ENCODE assay signal across 20 cellular contexts in the genomic region with DNA sequence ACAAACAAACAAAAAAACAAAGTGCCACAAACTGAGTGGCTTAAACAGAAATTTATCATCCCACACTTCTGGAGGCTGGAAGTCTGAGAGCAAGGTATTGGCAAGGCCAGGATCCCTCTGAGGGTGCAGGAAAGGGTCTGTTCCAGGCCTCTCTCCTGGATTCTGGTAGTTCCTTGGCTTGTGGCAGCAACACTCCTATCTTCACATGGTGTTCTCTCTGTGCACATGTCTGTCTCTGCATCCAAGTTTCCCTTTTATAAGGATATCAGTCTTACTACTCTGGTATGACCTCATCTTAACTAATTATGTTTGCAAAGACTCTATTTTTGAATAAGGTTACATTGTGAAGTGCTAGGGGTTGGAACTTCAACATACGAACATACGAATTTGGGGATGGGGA. TPM values are rescaled to one million over a fixed set of nuclear protein-coding genes. Genes with fewer than 3 reads are reported as not detected.
"Had no signal": no experiment of that assay in that cellular context is flagged by ENCODE, and none has a peak within 500 bp of the region (broad histone marks: within the 10 kb centered on the region; RNA-seq: fewer than 3 reads in every experiment).

No MANE protein-coding gene starts in this region.

- FAIRE-seq: endothelial cell of umbilical vein, small intestine had no signal

- H3K36me3 ChIP-seq: colonic mucosa, heart left ventricle, neutrophil, tibial artery, upper lobe of left lung, uterus had no signal

- H3K27ac ChIP-seq: colonic mucosa, heart left ventricle, neutrophil, tibial artery, upper lobe of left lung, uterus had no signal

- ATAC-seq: heart left ventricle; left colon; mucosa of descending colon; naive thymus-derived CD8-positive, alpha-beta T cell had no signal

- H3K4me1 ChIP-seq: colonic mucosa, tibial artery, uterus had no signal

- H3K4me3 ChIP-seq: colonic mucosa, heart left ventricle, mucosa of descending colon, tibial artery, upper lobe of left lung, uterus had no signal

- H3K9me3 ChIP-seq: colonic mucosa, neutrophil, uterus had no signal

- H3K27ac Mint-ChIP-seq: endodermal cell; naive thymus-derived CD8-positive, alpha-beta T cell; stimulated activated naive CD8-positive, alpha-beta T cell treated with anti-CD3 and anti-CD28 coated beads, Interleukin-15, Interleukin-2, amounts not matched to agents 100 ng/mL and 50 ng/mL, for 24 hours had no signal

- H3K27me3 ChIP-seq: colonic mucosa, uterus had no signal

- DNase-seq: colonic mucosa; dermis blood vessel endothelial cell; endodermal cell; erythroblast; foreskin melanocyte; heart left ventricle; hippocampal formation; left colon; mammary epithelial cell; mucosa of descending colon; naive thymus-derived CD8-positive, alpha-beta T cell; posterior cingulate gyrus; small intestine; stimulated activated CD4-positive, alpha-beta T cell treated with anti-CD3 and anti-CD28 coated beads, Interleukin-12 subunit alpha, Interleukin-12 subunit beta, amount 100 ng/mL, for 4 hours; tibial artery; upper lobe of left lung; uterus had no signal

- H3K4me3 Mint-ChIP-seq: endodermal cell; naive thymus-derived CD8-positive, alpha-beta T cell; stimulated activated naive CD8-positive, alpha-beta T cell treated with anti-CD3 and anti-CD28 coated beads, Interleukin-15, Interleukin-2, amounts not matched to agents 100 ng/mL and 50 ng/mL, for 24 hours had no signal

RNA-seq across cellular contexts. Expression of a gene that starts 5.3 kb away (rescaled TPM):
- total RNA-seq: naive thymus-derived CD8-positive, alpha-beta T cell had no signal
